Comparison of ENCODE assay signal across 2 cellular contexts in genomic region chr5:74252033-74252430, GRCh38.
TF ChIP-seq lines count a peak whose summit lies in the region.

No MANE protein-coding gene starts in this region.

TF ChIP-seq in SK-N-SH, 30 proteins besides CTCF, POLR2A, EP300 and RAD21 (continued from another document):
- TF ChIP-seq REST (IDR thresholded peaks at IDR 0.05; ENCODE audit: low read depth, low read length) (no peak), TCF12 (IDR thresholded peaks at IDR 0.05) (no peak), POLR2AphosphoS5 (IDR thresholded peaks at IDR 0.05; ENCODE audit: low read depth, low read length) (no peak), GATA2 (CRISPR knock-in tag; IDR thresholded peaks at IDR 0.05) (no peak), TAF1 (IDR thresholded peaks at IDR 0.05; ENCODE audit: borderline replicate concordance, low read depth, low read length) (no peak), IRF3 (IDR thresholded peaks at IDR 0.05; ENCODE audit: low read depth, low read length) (no peak), MEF2A (IDR thresholded peaks at IDR 0.05; ENCODE audit: borderline replicate concordance, low read depth) (no peak), MXI1 (IDR thresholded peaks at IDR 0.05; ENCODE audit: low read depth, low read length) (no peak), RXRA (IDR thresholded peaks at IDR 0.05; ENCODE audit: borderline replicate concordance, low read depth) (no peak), FOXJ3 (CRISPR knock-in tag; IDR thresholded peaks at IDR 0.05) (no peak), MAX (IDR thresholded peaks at IDR 0.05; ENCODE audit: low read depth) (no peak), YY1 (IDR thresholded peaks at IDR 0.05; ENCODE audit: low read depth) (no peak), NRF1 (IDR thresholded peaks at IDR 0.05; ENCODE audit: low read depth, low read length) (no peak), ZBTB33 (IDR thresholded peaks at IDR 0.05; ENCODE audit: borderline replicate concordance, low read depth) (no peak), USF1 (IDR thresholded peaks at IDR 0.05; ENCODE audit: borderline replicate concordance, low read depth) (no peak)

TF ChIP-seq in SK-N-SH treated with all-trans-retinoic acid at 6 μM for 48 hours, 23 proteins besides CTCF, POLR2A, EP300 and RAD21 (continued from another document):
- TF ChIP-seq PATZ1 (CRISPR knock-in tag; IDR thresholded peaks at IDR 0.05; ENCODE audit: borderline replicate concordance) (no peak), PPARA (CRISPR knock-in tag; IDR thresholded peaks at IDR 0.05; ENCODE audit: borderline replicate concordance) (no peak)
